1 cellular context compared by ENCODE assay signal in genomic region chr7:29563590-29564454, GRCh38.
TF ChIP-seq lines count a peak whose summit lies in the region.

TSS of gene PRR15 (plus strand) at chr7:29563835. CDS start at chr7:29566330, 2,495 bp downstream.

TF ChIP-seq in HepG2, 621 proteins besides CTCF, POLR2A, EP300 and RAD21 (continued from another document):
- no peak for TF ChIP-seq ZXDC (CRISPR knock-in tag; IDR thresholded peaks at IDR 0.05)
- no peak for TF ChIP-seq ZFP36L2 (CRISPR knock-in tag; IDR thresholded peaks at IDR 0.05)
